ENCODE assay signal across 9 cellular contexts in the genomic region with DNA sequence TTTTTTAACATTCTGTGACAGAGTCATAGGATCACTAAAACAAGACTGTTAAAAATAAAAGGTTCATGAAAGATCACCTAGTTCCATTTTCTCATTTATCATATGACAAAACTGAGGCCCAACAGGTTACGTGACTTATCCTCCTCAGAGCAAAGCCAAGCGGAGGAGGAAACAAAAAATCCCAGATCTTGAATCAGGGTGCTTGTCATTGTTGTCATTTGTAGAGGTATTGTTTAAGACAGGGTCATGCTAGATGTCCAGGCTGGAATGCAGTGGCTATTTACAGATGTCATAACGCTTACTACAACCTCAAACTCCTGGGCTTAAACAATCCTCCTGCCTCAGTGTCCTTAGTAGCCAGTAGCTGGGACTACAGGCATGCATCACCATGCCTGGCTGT.
"Had no signal": no experiment of that assay in that cellular context is flagged by ENCODE, and none has a peak within 500 bp of the region (broad histone marks: within the 10 kb centered on the region; RNA-seq: fewer than 3 reads in every experiment).

No MANE protein-coding gene starts in this region.

- H3K4me1 ChIP-seq: HAP-1 had no signal

- H3K4me3 Mint-ChIP-seq: HFFc6, IgD-negative memory B cell had no signal

- H3K36me3 ChIP-seq: HAP-1 had no signal

- H3K4me3 ChIP-seq: HAP-1 had no signal

- ATAC-seq: HCT116, HepG2 had no signal

- DNase-seq: GOT3, H7, HFFc6, KBM-7 had no signal

- H3K27ac ChIP-seq: HL-60 had no signal

- H3K27ac Mint-ChIP-seq: HFFc6, IgD-negative memory B cell had no signal

- H3K27me3 Mint-ChIP-seq: IgD-negative memory B cell had no signal
